ENCODE assay signal across 1 cellular context in genomic region chr7:84153005-84153404, GRCh38.
TF ChIP-seq lines count a peak whose summit lies in the region.

No MANE protein-coding gene starts in this region.

TF ChIP-seq in A549, 52 proteins besides CTCF, POLR2A, EP300 and RAD21 (continued from another document):
- no peak for TF ChIP-seq BCL3 (IDR thresholded peaks at IDR 0.05)
- TF ChIP-seq PBX3 (IDR thresholded peaks at IDR 0.05): no peak
- no peak for TF ChIP-seq RFX5 (IDR thresholded peaks at IDR 0.05)
- TF ChIP-seq NR3C1 (IDR thresholded peaks at IDR 0.05): no peak
